Comparison of ENCODE assay signal across 8 cellular contexts in the genomic region with DNA sequence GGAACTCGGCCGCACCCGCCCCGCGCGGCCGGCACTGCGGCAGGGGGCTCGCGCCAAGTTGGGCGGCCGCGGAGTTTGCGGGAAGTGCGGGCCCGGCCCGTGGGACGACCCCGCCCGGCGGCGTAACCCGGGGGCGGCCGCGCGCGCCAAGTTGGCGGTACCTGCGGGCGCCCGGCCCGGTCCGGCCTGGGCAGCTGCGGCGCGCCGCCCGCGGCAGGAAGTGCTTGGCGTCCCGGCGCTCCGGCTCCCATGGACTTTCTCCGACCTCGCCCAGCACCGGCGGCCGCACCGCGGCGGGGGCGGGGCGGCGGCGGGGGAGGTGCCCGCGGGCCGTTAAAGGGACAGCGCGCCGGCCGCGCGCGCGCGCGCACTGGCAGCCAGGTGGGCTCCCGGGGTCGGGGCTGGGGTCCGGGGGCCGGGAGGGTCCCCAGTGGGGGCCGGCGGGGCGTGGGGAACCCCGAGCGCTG. TPM values are rescaled to one million over a fixed set of nuclear protein-coding genes. Genes with fewer than 3 reads are reported as not detected.
A peak's percentile ranks its signal among the peaks of the same experiment; 100 is the strongest.
DNase-seq lines count a peak whose midpoint lies in the region; ATAC-seq, FAIRE-seq and TF ChIP-seq lines count a peak whose summit lies in the region.

A gene with protein sequence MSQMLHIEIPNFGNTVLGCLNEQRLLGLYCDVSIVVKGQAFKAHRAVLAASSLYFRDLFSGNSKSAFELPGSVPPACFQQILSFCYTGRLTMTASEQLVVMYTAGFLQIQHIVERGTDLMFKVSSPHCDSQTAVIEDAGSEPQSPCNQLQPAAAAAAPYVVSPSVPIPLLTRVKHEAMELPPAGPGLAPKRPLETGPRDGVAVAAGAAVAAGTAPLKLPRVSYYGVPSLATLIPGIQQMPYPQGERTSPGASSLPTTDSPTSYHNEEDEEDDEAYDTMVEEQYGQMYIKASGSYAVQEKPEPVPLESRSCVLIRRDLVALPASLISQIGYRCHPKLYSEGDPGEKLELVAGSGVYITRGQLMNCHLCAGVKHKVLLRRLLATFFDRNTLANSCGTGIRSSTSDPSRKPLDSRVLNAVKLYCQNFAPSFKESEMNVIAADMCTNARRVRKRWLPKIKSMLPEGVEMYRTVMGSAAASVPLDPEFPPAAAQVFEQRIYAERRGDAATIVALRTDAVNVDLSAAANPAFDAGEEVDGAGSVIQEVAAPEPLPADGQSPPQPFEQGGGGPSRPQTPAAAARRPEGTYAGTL (minus strand): TSS at position 262 of the 467 bp plus-strand sequence. CDS start 44,768 bp downstream, outside the sequence.

- no peaks in the 10 kb centered on the region for H3K9me3 ChIP-seq in A549
- H3K9me3 ChIP-seq in GM23248 (ENCODE audit: low read depth): no peaks in the 10 kb centered on the region

- H2AFZ ChIP-seq in GM23248: peak within 1 kb of the TSS; percentile 62

- no peaks in the 10 kb centered on the region for H3K9me2 ChIP-seq in GM23248 (ENCODE audit: insufficient read depth)

- no peak for TF ChIP-seq RAD21 in A549 (conservative IDR thresholded peaks at IDR 0.05 in 1 of 2, IDR thresholded peaks at IDR 0.05 in 1 of 2)

- H3K4me3 ChIP-seq in A549 (peak within 1 kb of the TSS; percentile 79), GM23248 (peak within 1 kb of the TSS; percentile 85), lower leg skin (ENCODE audit: low read depth, poor library complexity, severe bottlenecking) (peak within 1 kb of the TSS; percentile 43)

- CTCF ChIA-PET in A549 (lab: Yijun Ruan, JAX): interaction anchor here (1.0 to 4.4 kb wide), 4 partner anchors 27 to 128 kb away, joined by 3 to 27 read pairs (median 6); no protein-coding TSS in a partner anchor

- H3K36me3 ChIP-seq in GM23248 (ENCODE audit: low read depth): no peaks in the 10 kb centered on the region

- peaks cover 45% of the 10 kb centered on the region for H3K79me2 ChIP-seq in GM23248 (ENCODE audit: insufficient read depth)

- peak within 1 kb of the TSS; percentile 85 for H3K9ac ChIP-seq in GM23248

- peaks cover 46% of the 10 kb centered on the region for H3K4me1 ChIP-seq in A549
- peaks cover 15% of the 10 kb centered on the region for H3K4me1 ChIP-seq in GM23248 (ENCODE audit: insufficient read depth)

- FAIRE-seq in A549 (lab: Jason Lieb, UNC): no peak

- 1% methylated on average over 14 of the region's 78 CpGs for WGBS in A549 (ENCODE audit: missing lambda C conversion rate)
- 1% methylated on average over 24 to 46 of the region's 78 CpGs for WGBS in GM23248 (ENCODE audit: low coverage in 1 of 2, low lambda C conversion rate in 2 of 2, missing lambda C conversion rate in 2 of 2), 2 experiments
- WGBS in lower leg skin, 2 donors: 0% methylated on average over 14 of the region's 78 CpGs; no CpG with 5 or more reads in 1 of the 2 donors

- TF ChIP-seq CTCF in A549 (IDR thresholded peaks at IDR 0.05): no peak
- TF ChIP-seq CTCF in lower leg skin (IDR thresholded peaks at IDR 0.05): no peak

- peaks cover under 1% of the 10 kb centered on the region; the same call in 1 of the 2 replicates for H3F3A ChIP-seq in GM23248 (ENCODE audit: insufficient read depth)

- H3K27me3 ChIP-seq in GM23248 (replicated peaks; ENCODE audit: insufficient read depth): no peaks in the 10 kb centered on the region

- H4K20me1 ChIP-seq in GM23248 (ENCODE audit: insufficient read depth): 0 out of 2 replicates have a peak, but pooled peaks cover 2% of the 10 kb centered on the region

- peak; percentile 2 to 59; a peak in 4 of 6 replicates for ATAC-seq in A549

- TF ChIP-seq POLR2A in A549 (IDR thresholded peaks at IDR 0.05; ENCODE audit: low read length) (peak; percentile 62), lower leg skin (IDR thresholded peaks at IDR 0.05) (no peak)

- no peak for TF ChIP-seq EP300 in A549 (IDR thresholded peaks at IDR 0.05)

- intact Hi-C loops in lower leg skin (cut with DNase I; ENCODE audit: low total_unique reads): no loop called here

- DNase-seq in A549 (ENCODE audit: low read depth in 1 of 2, low spot score in 1 of 2): peak in 1 of 2 experiments; percentile 69
- DNase-seq in GM23248: peak; percentile 84
- DNase-seq in SKM-1 (lab: John Stamatoyannopoulos, UW; ENCODE audit: unreplicated experiment): peak; percentile 18
- peak in 1 of 2 donors; percentile 71 for DNase-seq in dermis microvascular lymphatic vessel endothelial cell (ENCODE audit: low read depth in 2 of 2)
- peak in 1 of 2 donors; percentile 93 for DNase-seq in lower leg skin (ENCODE audit: low spot score in 2 of 2)
- peak; percentile 47 for DNase-seq in stromal cell of bone marrow (ENCODE audit: low read depth)
- DNase-seq in NCI-H2171 treated with DMSO at 0.1 percent for 48 hours (lab: John Stamatoyannopoulos, UW): no peak
- no peak for DNase-seq in NCI-H1092 treated with DMSO at 0.1 percent for 48 hours (lab: John Stamatoyannopoulos, UW)

- H3K27ac ChIP-seq in A549: peak within 1 kb of the TSS; percentile 92 to 94
- H3K27ac ChIP-seq in GM23248: peak within 1 kb of the TSS; percentile 56

- POLR2A ChIA-PET in A549 (lab: Yijun Ruan, JAX): interaction anchor here (0.9 to 1.4 kb wide), 3 partner anchors 10 to 23 kb away, joined by 3 to 8 read pairs (median 3); a partner anchor contains a TSS

- in situ Hi-C loops in GM23248 (cut with MboI): no loop called here

- H3K4me2 ChIP-seq in A549 (peak within 1 kb of the TSS; percentile 97), GM23248 (ENCODE audit: unreplicated experiment) (peak within 1 kb of the TSS; percentile 87)

TF ChIP-seq in A549, 52 proteins besides CTCF, POLR2A, EP300 and RAD21:
- TF ChIP-seq JUN (IDR thresholded peaks at IDR 0.05) (peak; percentile 43 to 54; a peak in 1 of 5 replicates), JUNB (IDR thresholded peaks at IDR 0.05) (no peak), ZNF302 (CRISPR knock-in tag; IDR thresholded peaks at IDR 0.05) (no peak), MYC (IDR thresholded peaks at IDR 0.05; ENCODE audit: borderline replicate concordance, low read length) (no peak), PHF8 (IDR thresholded peaks at IDR 0.05; ENCODE audit: borderline replicate concordance, low read depth) (no peak), SMC3 (IDR thresholded peaks at IDR 0.05) (0 out of 3 replicates have a peak, but pooled peaks have one; percentile 19)
- TF ChIP-seq, protein P1, sequence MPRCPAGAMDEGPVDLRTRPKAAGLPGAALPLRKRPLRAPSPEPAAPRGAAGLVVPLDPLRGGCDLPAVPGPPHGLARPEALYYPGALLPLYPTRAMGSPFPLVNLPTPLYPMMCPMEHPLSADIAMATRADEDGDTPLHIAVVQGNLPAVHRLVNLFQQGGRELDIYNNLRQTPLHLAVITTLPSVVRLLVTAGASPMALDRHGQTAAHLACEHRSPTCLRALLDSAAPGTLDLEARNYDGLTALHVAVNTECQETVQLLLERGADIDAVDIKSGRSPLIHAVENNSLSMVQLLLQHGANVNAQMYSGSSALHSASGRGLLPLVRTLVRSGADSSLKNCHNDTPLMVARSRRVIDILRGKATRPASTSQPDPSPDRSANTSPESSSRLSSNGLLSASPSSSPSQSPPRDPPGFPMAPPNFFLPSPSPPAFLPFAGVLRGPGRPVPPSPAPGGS (IDR thresholded peaks at IDR 0.05): peak; percentile 50; the same call in 1 of the 3 replicates

RNA-seq across cellular contexts. Expression of the gene that starts here (rescaled TPM):
- polyA plus RNA-seq in A549 (2011; rRNA removed): 12.7 and 16.1 TPM in 2 replicates
- polyA plus RNA-seq in A549 (2012; cell fraction: cytosol; rRNA removed): 24.7 and 31.7 TPM in 2 replicates
- 60.5 and 64.5 TPM in 2 replicates for polyA plus RNA-seq in A549 (2012; cell fraction: nucleus; rRNA removed)
- polyA plus RNA-seq in A549 (2017; fragmentation: RNase III; extraction: RNeasy Plus Mini Kit Qiagen cat#74134 plus additional on column Dnase treatment): 28.4 to 29.5 TPM (median 29.2 TPM) in 3 replicates
- 16.6 and 18.9 TPM in 2 replicates for polyA minus RNA-seq in A549 (2011; rRNA and poly(A)+ RNA removed)
- 30.7 and 35.9 TPM in 2 replicates for total RNA-seq in GM23248 (2014; rRNA removed; shearing (Covaris generic))
- 5.2 and 5.3 TPM in 2 replicates for polyA plus RNA-seq in GM23248 (2016; fragmentation: Nextera tagmentation; extraction: Ambion mirVana)
- total RNA-seq in dermis microvascular lymphatic vessel endothelial cell: 12.2 and 16.2 TPM in 2 replicates
- total RNA-seq in lower leg skin: 10 to 100 TPM in 3 of 4 donors, 1 to 10 TPM in 1; 9.1 to 17.3 (median 13.4) TPM

Comparison
In these comparisons a context has a peak if more than half of its experiments do, and no peak if none do; other contexts are left out.
1. DNase-seq: peak in GM23248 (single experiment), SKM-1 (single experiment) and stromal cell of bone marrow (single experiment); none in NCI-H2171 treated with DMSO at 0.1 percent for 48 hours (single experiment) and NCI-H1092 treated with DMSO at 0.1 percent for 48 hours (single experiment).
2. Peak in every context shown above with its lines, with median percentiles within 50 percentile points of each other: H3K4me3 ChIP-seq.